ENCODE assay signal across 25 cellular contexts in the genomic region with DNA sequence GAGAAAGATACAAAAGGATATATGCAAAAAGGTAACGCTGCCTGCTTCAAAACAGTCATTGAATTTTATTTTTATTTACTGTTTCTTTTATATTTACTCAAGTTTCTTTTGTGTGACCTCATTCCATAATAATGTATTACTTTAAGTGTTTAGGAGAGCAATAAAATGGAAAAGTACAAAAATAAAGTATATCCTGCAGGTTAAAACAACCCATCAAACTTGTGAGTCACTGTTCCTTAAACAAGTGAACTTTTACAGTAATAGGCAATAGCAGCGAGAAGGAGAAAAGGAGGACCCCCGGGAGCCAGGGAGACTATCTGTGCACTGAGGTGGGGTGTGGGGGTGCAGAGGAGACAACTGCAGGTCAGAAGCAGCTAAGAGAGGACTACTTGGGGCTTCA.
"Had no signal": no experiment of that assay in that cellular context is flagged by ENCODE, and none has a peak within 500 bp of the region (broad histone marks: within the 10 kb centered on the region; RNA-seq: fewer than 3 reads in every experiment).

No MANE protein-coding gene starts in this region.

- H3K27me3 ChIP-seq: ascending aorta had no signal

- H3K36me3 ChIP-seq: ascending aorta had no signal

- H3K27ac ChIP-seq: ascending aorta, coronary artery, dorsolateral prefrontal cortex had no signal

- H3K9me3 ChIP-seq: ascending aorta had no signal

- FAIRE-seq: bronchial epithelial cell, frontal cortex had no signal

- H3K4me1 ChIP-seq: ascending aorta had no signal

- H3K4me3 ChIP-seq: ascending aorta, coronary artery, dorsolateral prefrontal cortex had no signal

- DNase-seq: activated CD4-positive, alpha-beta memory T cell treated with anti-CD3 and anti-CD28 coated beads for 36 hours; activated CD4-positive, alpha-beta T cell treated with anti-CD3 and anti-CD28 coated beads for 36 hours; activated CD4-positive, alpha-beta T cell treated with anti-CD3 and anti-CD28 coated beads, Interleukin-2, amount 10 ng/mL, durations not matched to agents 24 days and 14 days; activated CD4-positive, CD25-positive, alpha-beta regulatory T cell; activated CD4-positive, CD25-positive, alpha-beta regulatory T cell treated with anti-CD3 and anti-CD28 coated beads, Interleukin-2, amount 50 U/mL, for 72 hours; activated CD8-positive, alpha-beta memory T cell treated with anti-CD3 and anti-CD28 coated beads, Interleukin-2, amount 10 ng/mL, durations not matched to agents 7 days and 5 days; activated CD8-positive, alpha-beta memory T cell treated with anti-CD3 and anti-CD28 coated beads, Interleukin-2, amount 50 U/mL, for 4 hours; activated CD8-positive, alpha-beta T cell treated with anti-CD3 and anti-CD28 coated beads, Interleukin-2, amount 10 ng/mL, durations not matched to agents 7 days and 5 days; activated gamma-delta T cell; activated naive CD4-positive, alpha-beta T cell; activated naive CD4-positive, alpha-beta T cell treated with anti-CD3 and anti-CD28 coated beads, Interleukin-2, amount 10 ng/mL, durations not matched to agents 7 days and 5 days; activated naive CD8-positive, alpha-beta T cell treated with anti-CD3 and anti-CD28 coated beads, Interleukin-2, amount 10 ng/mL, durations not matched to agents 7 days and 5 days; activated T-cell treated with anti-CD3 and anti-CD28 coated beads for 4 hours; activated T-cell treated with anti-CD3 and anti-CD28 coated beads, Interleukin-2, amount 50 U/mL, for 24 hours; activated T-cell treated with anti-CD3 and anti-CD28 coated beads, Interleukin-2, amount 50 U/mL, for 72 hours; dorsolateral prefrontal cortex; effector memory CD4-positive, alpha-beta T cell; endodermal cell; T-helper 2 cell had no signal

- ATAC-seq: activated CD4-positive, alpha-beta T cell treated with anti-CD3 and anti-CD28 coated beads for 36 hours; activated CD8-positive, alpha-beta memory T cell treated with anti-CD3 and anti-CD28 coated beads, Interleukin-2, amount 10 ng/mL, durations not matched to agents 7 days and 5 days; activated CD8-positive, alpha-beta T cell treated with anti-CD3 and anti-CD28 coated beads, Interleukin-2, amount 10 ng/mL, durations not matched to agents 7 days and 5 days; activated naive CD4-positive, alpha-beta T cell treated with anti-CD3 and anti-CD28 coated beads, Interleukin-2, amount 50 U/mL, for 72 hours; activated T-cell treated with anti-CD3 and anti-CD28 coated beads, Interleukin-2, amount 50 U/mL, for 72 hours; esophagus mucosa had no signal
